ENCODE assay signal across 8 cellular contexts in the genomic region with DNA sequence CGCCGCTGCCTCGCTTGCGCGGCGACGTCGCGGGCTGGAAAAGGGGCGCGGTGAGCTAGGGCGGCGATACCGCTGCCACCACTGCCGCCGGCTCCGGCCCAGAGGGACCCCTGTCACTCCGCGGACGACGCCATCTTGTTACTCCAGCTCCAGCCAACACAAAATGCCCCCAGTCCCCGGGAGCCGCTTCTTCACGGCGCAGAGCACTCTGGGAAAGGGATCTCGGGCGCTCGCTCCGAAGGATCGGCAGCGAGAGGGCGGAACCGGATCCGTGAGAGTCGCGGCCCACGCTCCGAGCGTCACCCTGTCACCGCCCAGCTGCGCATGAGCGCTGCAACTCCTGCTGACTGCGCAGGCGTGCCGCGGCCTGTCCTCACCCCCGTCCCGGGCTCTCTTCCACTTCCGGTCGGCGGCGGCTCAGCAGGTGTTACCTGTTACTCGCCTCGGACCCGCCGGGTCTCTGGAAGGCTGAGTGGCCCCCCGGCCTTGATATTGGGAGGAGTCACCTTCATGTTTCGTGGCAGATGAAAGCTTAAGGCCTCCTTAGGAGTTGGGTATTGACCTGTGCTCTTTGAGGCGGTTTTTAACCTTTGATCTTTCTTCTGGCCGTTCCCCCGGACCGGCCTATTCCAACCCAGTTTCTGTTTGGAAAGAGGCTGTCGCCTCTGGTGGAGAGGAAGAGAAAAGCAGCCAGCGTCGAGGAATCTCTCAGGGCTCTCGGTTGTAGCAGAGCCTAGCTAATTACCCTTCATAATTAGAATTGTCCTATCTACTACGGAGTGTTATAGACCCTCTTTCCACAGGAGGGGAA. TPM values are rescaled to one million over a fixed set of nuclear protein-coding genes. Genes with fewer than 3 reads are reported as not detected.
DNase-seq lines count a peak whose midpoint lies in the region; ATAC-seq and TF ChIP-seq lines count a peak whose summit lies in the region.

A gene (minus strand): TSS at position 213 of the 811 bp plus-strand sequence. CDS start 475 bp downstream, outside the sequence.

- intact Hi-C loops in adrenal gland (cut with DNase I) (no loop called here), heart left ventricle (cut with DNase I) (loop anchor here in 6 of 10 donors (1.0 to 5.0 kb wide), 7 partner anchors 34 to 114 kb away; no protein-coding TSS in a partner anchor), posterior cingulate gyrus (cut with DNase I) (loop anchor here (1.0 to 5.0 kb wide), 2 partner anchors 34 to 109 kb away; no protein-coding TSS in a partner anchor)

- H3K4me3 ChIP-seq in adrenal gland (peak within 1 kb of the TSS; percentile 62 to 98 (median 73)), heart left ventricle (peak within 1 kb of the TSS; percentile 58 to 95 (median 90)), upper lobe of left lung (peak within 1 kb of the TSS; percentile 67 to 89 (median 74))

- 0 to 1% (median 0%) methylated on average over 20 to 67 of the region's 67 CpGs for WGBS in adrenal gland, 4 donors
- 0 to 1% (median 0%) methylated on average over 32 to 67 of the region's 67 CpGs for WGBS in heart left ventricle, 4 donors
- WGBS in upper lobe of left lung, 2 donors = 1 to 2% methylated on average over 10 to 28 of the region's 67 CpGs

- H3K9me3 ChIP-seq in adrenal gland (replicated peaks in 1 of 3) (no peaks in the 10 kb centered on the region), heart left ventricle (no peaks in the 10 kb centered on the region), upper lobe of left lung (no peaks in the 10 kb centered on the region)

- H3K36me3 ChIP-seq in adrenal gland (replicated peaks in 1 of 2) = peaks cover 0 to 20% of the 10 kb centered on the region in 2 donors
- H3K36me3 ChIP-seq in heart left ventricle = peaks cover 0 to 34% (median 24%) of the 10 kb centered on the region in 9 donors
- H3K36me3 ChIP-seq in upper lobe of left lung = peaks cover 0 to 32% (median 3%) of the 10 kb centered on the region in 4 donors

- no peaks in the 10 kb centered on the region for H3K27me3 ChIP-seq in adrenal gland
- no peaks in the 10 kb centered on the region for H3K27me3 ChIP-seq in heart left ventricle
- no peaks in the 10 kb centered on the region for H3K27me3 ChIP-seq in upper lobe of left lung

- TF ChIP-seq EP300 in upper lobe of left lung (IDR thresholded peaks at IDR 0.05) = peak in 1 of 4 donors; percentile 77

- in situ Hi-C loops in GM13976 (cut with MboI; ENCODE audit: low sequenced_read_pairs, unreplicated experiment) = no loop called here

- H3K27ac ChIP-seq in adrenal gland (peak within 1 kb of the TSS; percentile 84 to 100 (median 99)), heart left ventricle (peak within 1 kb of the TSS; percentile 93 to 100 (median 98)), upper lobe of left lung (peak within 1 kb of the TSS; percentile 98 to 100 (median 98))

- TF ChIP-seq POLR2A in adrenal gland (IDR thresholded peaks at IDR 0.05) = peak; percentile 82 to 99
- TF ChIP-seq POLR2A in heart left ventricle (IDR thresholded peaks at IDR 0.05) = peak; percentile 66 to 91
- peak; percentile 37 to 96 (median 90) for TF ChIP-seq POLR2A in upper lobe of left lung (IDR thresholded peaks at IDR 0.05)

- H3K4me1 ChIP-seq in adrenal gland (replicated peaks in 1 of 2) (peaks cover 14 to 31% of the 10 kb centered on the region in 2 donors), heart left ventricle (peaks cover 4 to 43% (median 30%) of the 10 kb centered on the region in 12 donors), upper lobe of left lung (peaks cover 28 to 35% (median 35%) of the 10 kb centered on the region in 4 donors)

- DNase-seq in GM13976 (ENCODE audit: low spot score) (peak; percentile 99), NCI-H146 (lab: John Stamatoyannopoulos, UW) (peak; percentile 95), T-helper 1 cell (peak; percentile 98 to 99 (median 98)), adrenal gland (peak; percentile 98 to 99 (median 99)), heart left ventricle (peak; percentile 98 to 100 (median 99)), posterior cingulate gyrus (peak; percentile 94 to 99 (median 96)), upper lobe of left lung (peak; percentile 98 to 99)

- TF ChIP-seq CTCF in GM13976 (IDR thresholded peaks at IDR 0.05; ENCODE audit: borderline replicate concordance, control extremely low read depth, extremely low read depth, insufficient read depth, missing control alignments) (peak; percentile 54), adrenal gland (IDR thresholded peaks at IDR 0.05) (peak; percentile 76 to 98 (median 87)), heart left ventricle (IDR thresholded peaks at IDR 0.05) (peak; percentile 65 to 91 (median 81)), upper lobe of left lung (IDR thresholded peaks at IDR 0.05) (peak; percentile 75 to 91 (median 83))

- ATAC-seq in HG02870 (IDR thresholded peaks at IDR 0.05; ENCODE audit: unreplicated experiment) (peak; percentile 87), heart left ventricle (peak; percentile 94 to 98 (median 98)), upper lobe of left lung (ENCODE audit: low FRiP score in 2 of 2) (peak; percentile 97 to 98)

RNA-seq across cellular contexts. Expression of the gene that starts here (rescaled TPM):
- total RNA-seq in adrenal gland (100 to 1,000 TPM; 165 to 301 (median 225) TPM), heart left ventricle (100 to 1,000 TPM; 156 to 242 (median 210) TPM), upper lobe of left lung (100 to 1,000 TPM; 153 to 215 (median 202) TPM)
- polyA plus RNA-seq in adrenal gland (100 to 1,000 TPM in 1 of 3 donors, 10 to 100 TPM in 2; 51.0 to 234 (median 64.4) TPM), heart left ventricle (100 to 1,000 TPM in 1 of 2 donors, 10 to 100 TPM in 1; 42.5 to 172 TPM)

Comparison
In these comparisons a context has a peak if more than half of its experiments do, and no peak if none do; other contexts are left out.
1. Peak in every context shown above with its lines: DNase-seq, ATAC-seq, H3K4me3 ChIP-seq and H3K27ac ChIP-seq.
2. intact Hi-C loops: an anchor here in heart left ventricle (1.0 to 5.0 kb wide) and posterior cingulate gyrus (1.0 to 5.0 kb wide); none called in adrenal gland.